In the genomic region with DNA sequence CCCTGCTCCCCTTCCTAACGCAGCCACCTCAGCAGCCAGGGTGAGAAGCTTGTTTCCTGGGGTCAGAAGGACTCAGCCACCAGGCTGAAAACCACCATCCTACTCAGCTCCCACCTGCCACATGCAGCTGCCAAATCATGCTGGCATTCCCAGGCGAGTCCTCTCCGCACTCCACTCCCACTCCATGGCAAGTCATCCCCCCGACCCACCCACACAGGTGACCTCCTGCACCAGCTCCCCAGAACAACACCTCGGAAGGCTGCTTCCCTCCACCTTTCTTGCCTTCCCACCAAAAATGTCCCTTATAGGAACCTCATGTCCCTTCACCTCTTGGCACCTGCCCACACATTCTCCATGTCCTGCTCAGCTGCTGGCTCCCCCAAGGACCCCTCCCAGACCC, we compare ENCODE assay signal across 20 cellular contexts. TPM values are rescaled to one million over a fixed set of nuclear protein-coding genes. Genes with fewer than 3 reads are reported as not detected.
DNase-seq lines count a peak whose midpoint lies in the region; ATAC-seq and TF ChIP-seq lines count a peak whose summit lies in the region.
"Had no signal": no experiment of that assay in that cellular context is flagged by ENCODE, and none has a peak within 500 bp of the region (broad histone marks: within the 10 kb centered on the region; RNA-seq: fewer than 3 reads in every experiment).

No MANE protein-coding gene starts in this region.

- intact Hi-C loops in sigmoid colon (cut with DNase I), result no loop called here

- CTCF ChIA-PET in CD8-positive, alpha-beta memory T cell (lab: Charles Lee), result interaction anchor here (0.9 to 3.4 kb wide), 3 partner anchors 10 to 39 kb away, joined by 3 to 13 read pairs (median 4); no protein-coding TSS in a partner anchor

- no peak for ATAC-seq in activated naive CD8-positive, alpha-beta T cell treated with anti-CD3 and anti-CD28 coated beads, Interleukin-2, amount 50 U/mL, for 24 hours
- ATAC-seq in HG02884 (IDR thresholded peaks at IDR 0.05; ENCODE audit: unreplicated experiment), result no peak

- no peak overlapping the region for H3K27ac ChIP-seq in CD8-positive, alpha-beta memory T cell (ENCODE audit: low read depth, low read length)
- H3K27ac ChIP-seq in sigmoid colon, result no peak overlapping the region
- H3K27ac ChIP-seq: 22Rv1, BLaER1 had no signal

- peaks cover 40% of the 10 kb centered on the region for H3K36me3 ChIP-seq in CD8-positive, alpha-beta memory T cell (ENCODE audit: insufficient read depth, low read length)
- peaks cover 14 to 60% (median 50%) of the 10 kb centered on the region in 4 donors for H3K36me3 ChIP-seq in sigmoid colon

- no peak for DNase-seq in T-helper 1 cell
- DNase-seq in CD8-positive, alpha-beta memory T cell, result no peak
- no peak for DNase-seq in activated naive CD8-positive, alpha-beta T cell treated with anti-CD3 and anti-CD28 coated beads, Interleukin-2, amount 50 U/mL, for 24 hours
- DNase-seq in nephron progenitor cell, result no peak
- no peak for DNase-seq in NCI-H2029 treated with DMSO at 0.1 percent for 48 hours (lab: John Stamatoyannopoulos, UW)
- DNase-seq in sigmoid colon, result no peak
- DNase-seq: activated CD4-positive, alpha-beta T cell treated with anti-CD3 and anti-CD28 coated beads for 1 hour; activated T-cell treated with anti-CD3 and anti-CD28 coated beads for 4 hours; foreskin melanocyte; NCI-H1417 treated with DMSO at 0.1 percent for 48 hours; NCI-H2171; NCI-H69; SIG-M5; T1000 had no signal

- TF ChIP-seq CTCF in nephron progenitor cell (IDR thresholded peaks at IDR 0.05), result no peak
- TF ChIP-seq CTCF in sigmoid colon (IDR thresholded peaks at IDR 0.05), result no peak

- POLR2A ChIA-PET in CD8-positive, alpha-beta memory T cell (lab: Charles Lee), result no interaction called here

- peaks cover 28% of the 10 kb centered on the region for H3K36me3 Mint-ChIP-seq in T-helper 1 cell treated with Interleukin-12 subunit alpha and Interleukin-12 subunit beta and Interleukin-4 antibody, amounts not matched to agents 30 μg/mL and 1 μg/mL, for 36 hours (ENCODE audit: low read depth)
- peaks cover 10 to 62% (median 11%) of the 10 kb centered on the region in 3 donors for H3K36me3 Mint-ChIP-seq in CD8-positive, alpha-beta memory T cell
- H3K36me3 Mint-ChIP-seq in activated naive CD8-positive, alpha-beta T cell treated with anti-CD3 and anti-CD28 coated beads, Interleukin-2, amount 50 U/mL, for 24 hours (ENCODE audit: low read depth), result peaks cover 41% of the 10 kb centered on the region
- H3K36me3 Mint-ChIP-seq in nephron progenitor cell (ENCODE audit: low read depth), result peaks cover 35% of the 10 kb centered on the region

- TF ChIP-seq EP300 in sigmoid colon (IDR thresholded peaks at IDR 0.05), result no peak

- no peak overlapping the region for H3K4me3 ChIP-seq in CD8-positive, alpha-beta memory T cell (ENCODE audit: low read length)
- H3K4me3 ChIP-seq in sigmoid colon, result no peak overlapping the region
- H3K4me3 ChIP-seq: BLaER1, breast epithelium had no signal

- H3K27ac Mint-ChIP-seq in T-helper 1 cell treated with Interleukin-12 subunit alpha and Interleukin-12 subunit beta and Interleukin-4 antibody, amounts not matched to agents 30 μg/mL and 1 μg/mL, for 36 hours, result peak overlapping the region; percentile 3
- peak overlapping the region in 5 of 8 donors; percentile 59 to 77 (median 63) for H3K27ac Mint-ChIP-seq in CD8-positive, alpha-beta memory T cell
- peak overlapping the region; percentile 61 for H3K27ac Mint-ChIP-seq in activated naive CD8-positive, alpha-beta T cell treated with anti-CD3 and anti-CD28 coated beads, Interleukin-2, amount 50 U/mL, for 24 hours
- peak overlapping the region; percentile 40 for H3K27ac Mint-ChIP-seq in nephron progenitor cell
- H3K27ac Mint-ChIP-seq: dendritic cell treated with granulocyte-macrophage colony-stimulating factor and Interleukin-4, amounts not matched to agents 40 ng/mL and 50 ng/mL, for 4 days had no signal

- no peaks in the 10 kb centered on the region for H3K27me3 ChIP-seq in CD8-positive, alpha-beta memory T cell (ENCODE audit: insufficient read depth, low read length, poor library complexity, severe bottlenecking)
- H3K27me3 ChIP-seq in sigmoid colon, result no peaks in the 10 kb centered on the region
- H3K27me3 ChIP-seq: BLaER1, breast epithelium had no signal

- H3K4me1 Mint-ChIP-seq in T-helper 1 cell treated with Interleukin-12 subunit alpha and Interleukin-12 subunit beta and Interleukin-4 antibody, amounts not matched to agents 30 μg/mL and 1 μg/mL, for 36 hours (ENCODE audit: low read depth), result peaks cover 23% of the 10 kb centered on the region
- peaks cover 32 to 51% (median 40%) of the 10 kb centered on the region in 3 donors for H3K4me1 Mint-ChIP-seq in CD8-positive, alpha-beta memory T cell
- peaks cover 32% of the 10 kb centered on the region for H3K4me1 Mint-ChIP-seq in activated naive CD8-positive, alpha-beta T cell treated with anti-CD3 and anti-CD28 coated beads, Interleukin-2, amount 50 U/mL, for 24 hours
- peaks cover 23% of the 10 kb centered on the region for H3K4me1 Mint-ChIP-seq in nephron progenitor cell

- H3K4me3 Mint-ChIP-seq in T-helper 1 cell treated with Interleukin-12 subunit alpha and Interleukin-12 subunit beta and Interleukin-4 antibody, amounts not matched to agents 30 μg/mL and 1 μg/mL, for 36 hours, result no peak overlapping the region
- peak overlapping the region in 1 of 7 donors; percentile 13 for H3K4me3 Mint-ChIP-seq in CD8-positive, alpha-beta memory T cell
- H3K4me3 Mint-ChIP-seq in activated naive CD8-positive, alpha-beta T cell treated with anti-CD3 and anti-CD28 coated beads, Interleukin-2, amount 50 U/mL, for 24 hours, result no peak overlapping the region
- H3K4me3 Mint-ChIP-seq in nephron progenitor cell, result no peak overlapping the region
- H3K4me3 Mint-ChIP-seq: dendritic cell treated with granulocyte-macrophage colony-stimulating factor and Interleukin-4, amounts not matched to agents 40 ng/mL and 50 ng/mL, for 4 days had no signal

- H3K9me3 Mint-ChIP-seq in T-helper 1 cell treated with Interleukin-12 subunit alpha and Interleukin-12 subunit beta and Interleukin-4 antibody, amounts not matched to agents 30 μg/mL and 1 μg/mL, for 36 hours, result no peaks in the 10 kb centered on the region
- H3K9me3 Mint-ChIP-seq in CD8-positive, alpha-beta memory T cell, result no peaks in the 10 kb centered on the region
- no peaks in the 10 kb centered on the region for H3K9me3 Mint-ChIP-seq in activated naive CD8-positive, alpha-beta T cell treated with anti-CD3 and anti-CD28 coated beads, Interleukin-2, amount 50 U/mL, for 24 hours
- no peaks in the 10 kb centered on the region for H3K9me3 Mint-ChIP-seq in nephron progenitor cell
- H3K9me3 Mint-ChIP-seq: dendritic cell treated with granulocyte-macrophage colony-stimulating factor and Interleukin-4, amounts not matched to agents 40 ng/mL and 50 ng/mL, for 4 days had no signal

- peaks cover 22% of the 10 kb centered on the region for H3K4me1 ChIP-seq in CD8-positive, alpha-beta memory T cell (ENCODE audit: insufficient read depth, low read length)
- peaks cover 0 to 39% (median 36%) of the 10 kb centered on the region in 4 donors for H3K4me1 ChIP-seq in sigmoid colon

- no peak for TF ChIP-seq POLR2A in sigmoid colon (IDR thresholded peaks at IDR 0.05)

- WGBS in sigmoid colon, 2 donors, result 94 to 96% methylated on average over 5 of the region's 5 CpGs

- no peaks in the 10 kb centered on the region for H3K9me3 ChIP-seq in CD8-positive, alpha-beta memory T cell (ENCODE audit: low read length)
- no peaks in the 10 kb centered on the region for H3K9me3 ChIP-seq in sigmoid colon
- H3K9me3 ChIP-seq: BLaER1, breast epithelium had no signal

- no peaks in the 10 kb centered on the region for H3K27me3 Mint-ChIP-seq in T-helper 1 cell treated with Interleukin-12 subunit alpha and Interleukin-12 subunit beta and Interleukin-4 antibody, amounts not matched to agents 30 μg/mL and 1 μg/mL, for 36 hours (ENCODE audit: low read depth)
- H3K27me3 Mint-ChIP-seq in CD8-positive, alpha-beta memory T cell, result no peaks in the 10 kb centered on the region
- H3K27me3 Mint-ChIP-seq in activated naive CD8-positive, alpha-beta T cell treated with anti-CD3 and anti-CD28 coated beads, Interleukin-2, amount 50 U/mL, for 24 hours, result no peaks in the 10 kb centered on the region
- H3K27me3 Mint-ChIP-seq in nephron progenitor cell (ENCODE audit: low read depth, poor library complexity), result no peaks in the 10 kb centered on the region
- H3K27me3 Mint-ChIP-seq: dendritic cell treated with granulocyte-macrophage colony-stimulating factor and Interleukin-4, amounts not matched to agents 40 ng/mL and 50 ng/mL, for 4 days had no signal

RNA-seq across cellular contexts. Expression of gene PDAP1, which starts 4.6 kb away (rescaled TPM):
- 100 to 1,000 TPM; 198 to 210 TPM for total RNA-seq in CD8-positive, alpha-beta memory T cell
- polyA plus RNA-seq in CD8-positive, alpha-beta memory T cell, result 32.8 TPM
- total RNA-seq in sigmoid colon, result 10 to 100 TPM; 84.5 to 89.5 (median 85.1) TPM
- polyA plus RNA-seq in sigmoid colon, result 100 to 1,000 TPM; 145 to 194 (median 163) TPM

RNA-seq across cellular contexts. Expression of gene BUD31, which starts 5.0 kb away (rescaled TPM):
- 100 to 1,000 TPM; 185 to 188 TPM for total RNA-seq in CD8-positive, alpha-beta memory T cell
- polyA plus RNA-seq in CD8-positive, alpha-beta memory T cell, result 176 TPM
- 10 to 100 TPM; 44.6 to 89.8 (median 69.3) TPM for total RNA-seq in sigmoid colon
- 100 to 1,000 TPM; 118 to 141 (median 119) TPM for polyA plus RNA-seq in sigmoid colon

RNA-seq across cellular contexts. Expression of gene ARPC1B, which starts 29.2 kb away (rescaled TPM):
- total RNA-seq in CD8-positive, alpha-beta memory T cell, result 100 to 1,000 TPM; 238 to 258 TPM
- polyA plus RNA-seq in CD8-positive, alpha-beta memory T cell, result 821 TPM
- 100 to 1,000 TPM in 2 of 4 donors, 10 to 100 TPM in 2; 70.3 to 136 (median 105) TPM for total RNA-seq in sigmoid colon
- polyA plus RNA-seq in sigmoid colon, result 100 to 1,000 TPM; 229 to 390 (median 313) TPM

RNA-seq across cellular contexts. Expression of gene PTCD1, which starts 34.8 kb away (rescaled TPM):
- total RNA-seq in CD8-positive, alpha-beta memory T cell, result 10 to 100 TPM in 1 of 2 experiments, 1 to 10 TPM in 1; 8.4 to 11.4 TPM
- polyA plus RNA-seq in CD8-positive, alpha-beta memory T cell, result 4.5 TPM
- 1 to 10 TPM; 4.6 to 6.4 (median 5.6) TPM for total RNA-seq in sigmoid colon
- 1 to 10 TPM; 1.2 to 5.5 (median 4.0) TPM for polyA plus RNA-seq in sigmoid colon

RNA-seq across cellular contexts. Expression of gene CPSF4, which starts 35.0 kb away (rescaled TPM):
- total RNA-seq in CD8-positive, alpha-beta memory T cell, result 10 to 100 TPM; 58.7 to 66.6 TPM
- polyA plus RNA-seq in CD8-positive, alpha-beta memory T cell, result 22.7 TPM
- 10 to 100 TPM; 26.8 to 32.3 (median 30.3) TPM for total RNA-seq in sigmoid colon
- 10 to 100 TPM; 12.7 to 28.0 (median 19.8) TPM for polyA plus RNA-seq in sigmoid colon

Comparison
In these comparisons a context has a peak if more than half of its experiments do, and no peak if none do; other contexts are left out.
1. H3K27ac Mint-ChIP-seq: peak in every context shown above with its lines; median percentile 63 in CD8-positive, alpha-beta memory T cell; 61 in activated naive CD8-positive, alpha-beta T cell treated with anti-CD3 and anti-CD28 coated beads, Interleukin-2, amount 50 U/mL, for 24 hours; 40 in nephron progenitor cell; 3 in T-helper 1 cell treated with Interleukin-12 subunit alpha and Interleukin-12 subunit beta and Interleukin-4 antibody, amounts not matched to agents 30 μg/mL and 1 μg/mL, for 36 hours.